Comparison of ENCODE assay signal across 19 cellular contexts in genomic region chr22:42654696-42655095, GRCh38. TPM values are rescaled to one million over a fixed set of nuclear protein-coding genes. Genes with fewer than 3 reads are reported as not detected.
"Had no signal": no experiment of that assay in that cellular context is flagged by ENCODE, and none has a peak within 500 bp of the region (broad histone marks: within the 10 kb centered on the region; RNA-seq: fewer than 3 reads in every experiment).

No MANE protein-coding gene starts in this region.

- H3K4me3 ChIP-seq: adrenal gland, dorsolateral prefrontal cortex, gastroesophageal sphincter, SK-N-MC, skin epidermis, suprapubic skin, upper lobe of left lung had no signal

- H3K4me1 ChIP-seq: parathyroid adenoma had no signal

- H3K27ac ChIP-seq: adrenal gland, dorsolateral prefrontal cortex, gastroesophageal sphincter, parathyroid adenoma, SK-N-MC, skin epidermis, suprapubic skin, upper lobe of left lung had no signal

- H3K79me2 ChIP-seq: parathyroid adenoma had no signal

- H3K36me3 ChIP-seq: adrenal gland, gastroesophageal sphincter, suprapubic skin, upper lobe of left lung had no signal

- ATAC-seq: activated T-cell treated with anti-CD3 and anti-CD28 coated beads, Interleukin-2, amount 50 U/mL, for 4 hours; gastroesophageal sphincter; left lobe of liver had no signal

- H3K27ac Mint-ChIP-seq: activated CD4-positive, alpha-beta memory T cell treated with anti-CD3 and anti-CD28 coated beads, Interleukin-2, amount 10 ng/mL, durations not matched to agents 7 days and 5 days; endodermal cell had no signal

- H3K9me3 Mint-ChIP-seq: activated CD4-positive, alpha-beta memory T cell treated with anti-CD3 and anti-CD28 coated beads, Interleukin-2, amount 10 ng/mL, durations not matched to agents 7 days and 5 days; activated T-cell treated with anti-CD3 and anti-CD28 coated beads, Interleukin-2, amount 50 U/mL, for 4 hours; endodermal cell had no signal

- H3K9me3 ChIP-seq: adrenal gland, gastroesophageal sphincter, suprapubic skin, upper lobe of left lung had no signal

- H3K27me3 Mint-ChIP-seq: activated CD4-positive, alpha-beta memory T cell treated with anti-CD3 and anti-CD28 coated beads, Interleukin-2, amount 10 ng/mL, durations not matched to agents 7 days and 5 days had no signal

- H3K27me3 ChIP-seq: adrenal gland, dorsolateral prefrontal cortex, gastroesophageal sphincter, suprapubic skin, upper lobe of left lung had no signal

- H2AFZ ChIP-seq: parathyroid adenoma had no signal

- H3K9ac ChIP-seq: parathyroid adenoma had no signal

- H3K4me3 Mint-ChIP-seq: activated CD4-positive, alpha-beta memory T cell treated with anti-CD3 and anti-CD28 coated beads, Interleukin-2, amount 10 ng/mL, durations not matched to agents 7 days and 5 days; activated T-cell treated with anti-CD3 and anti-CD28 coated beads, Interleukin-2, amount 50 U/mL, for 4 hours; endodermal cell had no signal

- DNase-seq: activated CD4-positive, alpha-beta memory T cell treated with anti-CD3 and anti-CD28 coated beads, Interleukin-2, amount 10 ng/mL, durations not matched to agents 7 days and 5 days; activated CD4-positive, alpha-beta T cell treated with anti-CD3 and anti-CD28 coated beads for 1 hour; activated effector memory CD4-positive, alpha-beta T cell treated with Interleukin-2 at 50 U/mL for 16 hours; activated naive CD4-positive, alpha-beta T cell treated with anti-CD3 and anti-CD28 coated beads, Interleukin-2, amount 50 U/mL, for 16 hours; activated T-cell treated with anti-CD3 and anti-CD28 coated beads, Interleukin-2, amount 50 U/mL, for 4 hours; adrenal gland; dorsolateral prefrontal cortex; endodermal cell; stimulated activated CD4-positive, alpha-beta T cell treated with anti-CD3 and anti-CD28 coated beads, Interleukin-15, amount 100 ng/mL, for 24 hours; stimulated activated CD4-positive, alpha-beta T cell treated with anti-CD3 and anti-CD28 coated beads, Interleukin-4, amount 100 ng/mL, for 1 hour; stimulated activated naive CD4-positive, alpha-beta T cell treated with Interleukin-2 at 50 U/mL for 16 hours had no signal

RNA-seq across cellular contexts. Expression of gene ATP5MGL, which starts 14.3 kb away (rescaled TPM):
- total RNA-seq: epithelial cell of proximal tubule had no signal
